In the genomic region with DNA sequence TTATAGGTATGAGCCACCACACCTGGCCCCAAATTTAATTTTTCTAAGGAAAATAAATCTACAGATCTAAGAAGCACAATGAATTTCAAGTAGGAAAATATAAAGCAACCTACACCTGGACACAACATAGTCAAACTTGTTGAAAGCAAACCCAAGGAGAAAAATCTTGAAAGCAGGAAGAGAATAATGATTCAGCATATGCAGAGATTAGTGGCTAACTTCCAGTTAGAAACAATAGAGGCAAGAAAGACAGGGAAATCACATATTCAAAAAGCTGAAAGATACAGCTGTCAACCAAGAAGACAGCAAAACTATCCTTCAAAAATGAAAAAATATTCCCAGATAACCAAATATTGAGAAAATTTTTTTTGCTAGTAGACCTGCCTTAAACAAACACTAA, we compare ENCODE assay signal across 1 cellular context.
TF ChIP-seq lines count a peak whose summit lies in the region.

No MANE protein-coding gene starts in this region.

TF ChIP-seq in endothelial cell of umbilical vein, 7 proteins besides CTCF, POLR2A, EP300 and RAD21:
- TF ChIP-seq FOS (IDR thresholded peaks at IDR 0.05; ENCODE audit: borderline replicate concordance, insufficient read depth, low read length) (no peak), GATA2 (IDR thresholded peaks at IDR 0.05; ENCODE audit: insufficient read depth, insufficient read length, low read depth, low read length) (no peak), MYC (IDR thresholded peaks at IDR 0.05; ENCODE audit: low read depth, low read length) (no peak), JUN (IDR thresholded peaks at IDR 0.05; ENCODE audit: borderline replicate concordance, insufficient read depth, insufficient read length, low read depth) (no peak), POLR2AphosphoS5 (IDR thresholded peaks at IDR 0.05; ENCODE audit: insufficient read depth, low read depth, low read length) (no peak), MAX (IDR thresholded peaks at IDR 0.05; ENCODE audit: insufficient read depth, insufficient read length) (no peak)
